Comparison of ENCODE assay signal across 12 cellular contexts in genomic region chr17:50059256-50059655, GRCh38. TPM values are rescaled to one million over a fixed set of nuclear protein-coding genes. Genes with fewer than 3 reads are reported as not detected.
DNase-seq lines count a peak whose midpoint lies in the region; ATAC-seq and TF ChIP-seq lines count a peak whose summit lies in the region.
"Had no signal": no experiment of that assay in that cellular context is flagged by ENCODE, and none has a peak within 500 bp of the region (broad histone marks: within the 10 kb centered on the region; RNA-seq: fewer than 3 reads in every experiment).

No MANE protein-coding gene starts in this region.

- TF ChIP-seq POLR2A in heart left ventricle (IDR thresholded peaks at IDR 0.05) (no peak), gastrocnemius medialis (IDR thresholded peaks at IDR 0.05) (peak in 1 of 2 donors; percentile 10)

- H3K4me3 ChIP-seq in HEK293 (ENCODE audit: low read depth, low read length) (no peak overlapping the region), adipocyte (ENCODE audit: low read length) (peak overlapping the region; percentile 36), heart left ventricle (no peak overlapping the region), gastrocnemius medialis (no peak overlapping the region)

- TF ChIP-seq CTCF in HEK293 (tag by site-specific recombination; IDR thresholded peaks at IDR 0.05) (no peak), heart left ventricle (IDR thresholded peaks at IDR 0.05) (no peak), gastrocnemius medialis (IDR thresholded peaks at IDR 0.05 in 4 of 5, conservative IDR thresholded peaks at IDR 0.05 in 1 of 5) (no peak)

- DNase-seq in adipocyte (ENCODE audit: low read depth) (no peak), heart left ventricle (no peak), gastrocnemius medialis (peak; percentile 77 to 85), NCI-H187 treated with DMSO at 0.1 percent for 48 hours (lab: John Stamatoyannopoulos, UW) (no peak), NCI-H1417 (lab: John Stamatoyannopoulos, UW) (no peak)
- DNase-seq: activated CD4-positive, alpha-beta memory T cell treated with anti-CD3 and anti-CD28 coated beads, Interleukin-2, amount 10 ng/mL, durations not matched to agents 7 days and 5 days; CD8-positive, alpha-beta memory T cell; NCI-H1048; nucleus accumbens had no signal

- in situ Hi-C loops in gastrocnemius medialis (cut with MboI; ENCODE audit: low sequenced_read_pairs in 4 of 4): no loop called here

- no peaks in the 10 kb centered on the region for H3K36me3 ChIP-seq in HEK293 (ENCODE audit: control insufficient read depth in 2 of 2, insufficient read depth in 1 of 2, low read length in 2 of 2)
- H3K36me3 ChIP-seq in adipocyte (ENCODE audit: control insufficient read depth, insufficient read depth, low read length, severe bottlenecking): no peaks in the 10 kb centered on the region
- no peaks in the 10 kb centered on the region for H3K36me3 ChIP-seq in heart left ventricle
- H3K36me3 ChIP-seq in gastrocnemius medialis: no peaks in the 10 kb centered on the region

- no peaks in the 10 kb centered on the region for H3K27me3 ChIP-seq in adipocyte (replicated peaks; ENCODE audit: control insufficient read depth, insufficient read depth, low read length)
- peaks cover 0 to 24% (median 0%) of the 10 kb centered on the region in 9 donors for H3K27me3 ChIP-seq in heart left ventricle
- H3K27me3 ChIP-seq in gastrocnemius medialis: no peaks in the 10 kb centered on the region

- ATAC-seq in heart left ventricle (no peak), gastrocnemius medialis (peak; percentile 49), HG03139 (IDR thresholded peaks at IDR 0.05; ENCODE audit: unreplicated experiment) (no peak), GM21528 (IDR thresholded peaks at IDR 0.05; ENCODE audit: low FRiP score, unreplicated experiment) (no peak)

- intact Hi-C loops in heart left ventricle (cut with DNase I) (loop anchor here in 2 of 10 donors (5.0 kb wide), 1 partner anchor 33 kb away; no protein-coding TSS in a partner anchor), gastrocnemius medialis (cut with DNase I; ENCODE audit: low total_unique reads) (no loop called here)

- CTCF ChIA-PET in HEK293 (lab: Yijun Ruan, JAX): interaction anchor here (3.2 to 5.2 kb wide), 2 partner anchors 28 to 35 kb away, joined by 18 to 28 read pairs; no protein-coding TSS in a partner anchor

- WGBS in heart left ventricle, 4 donors: 48 to 53% (median 50%) methylated on average over 4 of the region's 4 CpGs

- H3K9me3 ChIP-seq in HEK293 (ENCODE audit: control insufficient read depth, insufficient read depth, low read depth, low read length): no peaks in the 10 kb centered on the region
- no peaks in the 10 kb centered on the region for H3K9me3 ChIP-seq in adipocyte (ENCODE audit: control insufficient read depth, low read length)
- no peaks in the 10 kb centered on the region for H3K9me3 ChIP-seq in heart left ventricle
- H3K9me3 ChIP-seq in gastrocnemius medialis: no peaks in the 10 kb centered on the region

- H3K4me1 ChIP-seq in HEK293 (ENCODE audit: control insufficient read depth, insufficient read depth, low read length) (peaks cover 4% of the 10 kb centered on the region), adipocyte (ENCODE audit: control insufficient read depth, insufficient read depth, low read length) (peaks cover 69% of the 10 kb centered on the region), heart left ventricle (peaks cover 0 to 92% (median 81%) of the 10 kb centered on the region in 12 donors), gastrocnemius medialis (peaks cover 77 to 86% of the 10 kb centered on the region in 2 donors)

- peak overlapping the region; percentile 82 for H3K9ac ChIP-seq in adipocyte (ENCODE audit: low read length)

- H3K27ac ChIP-seq in HEK293 (ENCODE audit: extremely low read depth, low read depth, low read length) (no peak overlapping the region), heart left ventricle (peak overlapping the region in 11 of 12 donors; percentile 72 to 97 (median 84)), gastrocnemius medialis (peak overlapping the region; percentile 91 to 96 (median 92))

- POLR2A ChIA-PET in HEK293 (lab: Yijun Ruan, JAX): interaction anchor here (0.6 kb wide), 1 partner anchor 20 kb away, joined by 4 read pairs; no protein-coding TSS in a partner anchor

TF ChIP-seq in HEK293, 187 proteins besides CTCF, POLR2A, EP300 and RAD21:
- no peak for TF ChIP-seq ZNF16 (tag by site-specific recombination; IDR thresholded peaks at IDR 0.05; ENCODE audit: low read depth)
- peak; percentile 50; the same call in 1 of the 2 replicates for TF ChIP-seq ZNF600 (tag by site-specific recombination; IDR thresholded peaks at IDR 0.05)
- no peak for TF ChIP-seq ZFP37 (tag by site-specific recombination; IDR thresholded peaks at IDR 0.05)
- TF ChIP-seq ZNF560 (tag by site-specific recombination; IDR thresholded peaks at IDR 0.05; ENCODE audit: borderline replicate concordance): no peak
- TF ChIP-seq ZNF639 (tag by site-specific recombination; IDR thresholded peaks at IDR 0.05): no peak
TF ChIP-seq in HEK293: peak in this region for 1.

RNA-seq across cellular contexts. Expression of gene ITGA3, which starts 3.3 kb away (rescaled TPM):
- total RNA-seq in heart left ventricle (10 to 100 TPM; 18.4 to 71.2 (median 23.6) TPM), gastrocnemius medialis (10 to 100 TPM in 3 of 4 donors, 1 to 10 TPM in 1; 5.1 to 25.9 (median 18.4) TPM)
- 10 to 100 TPM; 16.8 to 72.9 TPM for polyA plus RNA-seq in heart left ventricle

RNA-seq across cellular contexts. Expression of gene PDK2, which starts 35.9 kb away (rescaled TPM):
- 100 to 1,000 TPM; 142 to 490 (median 200) TPM for total RNA-seq in heart left ventricle
- 100 to 1,000 TPM; 125 to 173 TPM for polyA plus RNA-seq in heart left ventricle
- total RNA-seq in gastrocnemius medialis: 100 to 1,000 TPM; 111 to 335 (median 124) TPM

Comparison
In these comparisons a context has a peak if more than half of its experiments do, and no peak if none do; other contexts are left out.
1. DNase-seq: peak in gastrocnemius medialis (2 of 2); none in adipocyte (single experiment), heart left ventricle (0 of 5), NCI-H187 treated with DMSO at 0.1 percent for 48 hours (single experiment) and NCI-H1417 (0 of 3).
2. ATAC-seq: peak in gastrocnemius medialis (2 of 2); none in heart left ventricle (0 of 4), HG03139 (single experiment) and GM21528 (single experiment).